In the genomic region with DNA sequence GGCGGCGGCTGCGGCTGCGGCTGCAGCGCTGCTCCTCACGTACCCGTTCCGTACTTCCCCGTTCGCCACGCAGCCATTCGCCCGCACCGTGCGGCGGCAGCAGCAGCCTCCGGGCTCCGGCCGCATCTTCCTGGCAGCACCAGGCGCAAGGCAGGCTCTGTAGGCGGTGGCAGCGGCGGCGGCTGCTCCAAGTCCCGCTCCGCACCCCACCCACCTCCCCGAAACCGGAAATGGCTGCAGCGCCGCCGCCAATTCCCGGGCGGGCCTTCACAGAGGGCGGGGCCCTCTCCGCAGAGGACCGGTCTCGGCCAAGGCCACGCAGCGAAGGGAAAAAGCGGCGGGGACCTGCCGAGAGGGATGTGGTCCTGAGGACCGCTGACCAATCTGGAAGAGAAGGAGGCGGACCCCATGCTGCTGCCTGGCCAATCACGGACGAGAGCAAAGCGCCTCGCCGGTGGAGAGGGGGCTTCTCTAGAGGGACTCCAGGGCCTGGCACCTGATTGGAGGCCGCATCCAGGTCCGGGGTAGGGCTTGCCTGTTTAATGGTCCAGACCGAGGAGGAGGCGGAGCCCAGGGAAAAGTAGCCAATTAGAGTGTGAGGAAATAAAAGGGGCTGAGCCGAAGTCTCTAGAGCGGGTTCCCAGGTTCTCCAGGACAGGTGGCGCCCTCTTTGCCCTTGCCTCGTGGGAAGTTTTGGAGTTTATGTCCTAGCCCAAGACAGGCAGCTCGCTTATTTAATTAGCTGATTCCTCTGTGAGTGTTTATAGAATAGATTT, we compare ENCODE assay signal across 8 cellular contexts. TPM values are rescaled to one million over a fixed set of nuclear protein-coding genes. Genes with fewer than 3 reads are reported as not detected.
DNase-seq lines count a peak whose midpoint lies in the region; ATAC-seq and TF ChIP-seq lines count a peak whose summit lies in the region.

A gene with protein sequence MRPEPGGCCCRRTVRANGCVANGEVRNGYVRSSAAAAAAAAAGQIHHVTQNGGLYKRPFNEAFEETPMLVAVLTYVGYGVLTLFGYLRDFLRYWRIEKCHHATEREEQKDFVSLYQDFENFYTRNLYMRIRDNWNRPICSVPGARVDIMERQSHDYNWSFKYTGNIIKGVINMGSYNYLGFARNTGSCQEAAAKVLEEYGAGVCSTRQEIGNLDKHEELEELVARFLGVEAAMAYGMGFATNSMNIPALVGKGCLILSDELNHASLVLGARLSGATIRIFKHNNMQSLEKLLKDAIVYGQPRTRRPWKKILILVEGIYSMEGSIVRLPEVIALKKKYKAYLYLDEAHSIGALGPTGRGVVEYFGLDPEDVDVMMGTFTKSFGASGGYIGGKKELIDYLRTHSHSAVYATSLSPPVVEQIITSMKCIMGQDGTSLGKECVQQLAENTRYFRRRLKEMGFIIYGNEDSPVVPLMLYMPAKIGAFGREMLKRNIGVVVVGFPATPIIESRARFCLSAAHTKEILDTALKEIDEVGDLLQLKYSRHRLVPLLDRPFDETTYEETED (minus strand): TSS at position 184 of the 776 bp plus-strand sequence. CDS start 58 bp downstream, at position 126.

- no peaks in the 10 kb centered on the region for H3K9me3 ChIP-seq in spleen

- WGBS in spleen, 5 donors = 0 to 1% (median 1%) methylated on average over 17 to 58 of the region's 58 CpGs

- peaks cover 11% of the 10 kb centered on the region for H3K36me3 Mint-ChIP-seq in central memory CD8-positive, alpha-beta T cell (ENCODE audit: insufficient read depth)

- H3K27me3 Mint-ChIP-seq in central memory CD8-positive, alpha-beta T cell = no peaks in the 10 kb centered on the region

- peaks cover 37% of the 10 kb centered on the region for H3K4me1 Mint-ChIP-seq in central memory CD8-positive, alpha-beta T cell

- intact Hi-C loops in spleen (cut with DNase I; ENCODE audit: low total_unique reads) = loop anchor here (10.0 kb wide), 2 partner anchors 62 to 162 kb away; a partner anchor contains a TSS

- DNase-seq in AG10803 (ENCODE audit: low read depth) = peak; percentile 99
- DNase-seq in NCI-H345 treated with DMSO at 0.1 percent for 48 hours (lab: John Stamatoyannopoulos, UW; ENCODE audit: unreplicated experiment) = peak; percentile 98
- DNase-seq in activated CD4-positive, CD25-positive, alpha-beta regulatory T cell (lab: John Stamatoyannopoulos, UW) = peak; percentile 89 to 93 (median 91)
- DNase-seq in central memory CD8-positive, alpha-beta T cell (ENCODE audit: low spot score in 2 of 2) = peak; percentile 84 to 95
- peak; percentile 97 for DNase-seq in inferior parietal cortex (ENCODE audit: extremely low spot score)
- peak; percentile 100 for DNase-seq in spleen

- ATAC-seq in GM19025 (IDR thresholded peaks at IDR 0.05; ENCODE audit: low read depth, unreplicated experiment) (peak; percentile 94), HG03342 (IDR thresholded peaks at IDR 0.05; ENCODE audit: unreplicated experiment) (peak; percentile 95)
- ATAC-seq in central memory CD8-positive, alpha-beta T cell (replicated peaks; ENCODE audit: extremely low read depth, poor library complexity, severe bottlenecking) = peak; percentile 98

- TF ChIP-seq POLR2A in spleen (IDR thresholded peaks at IDR 0.05) = peak; percentile 59 to 85 (median 67)

- H3K27me3 ChIP-seq in spleen (replicated peaks in 1 of 7) = no peaks in the 10 kb centered on the region

- H3K27ac Mint-ChIP-seq in central memory CD8-positive, alpha-beta T cell (ENCODE audit: low read depth) = peak within 1 kb of the TSS; percentile 56

- H3K36me3 ChIP-seq in spleen = peaks cover 0 to 5% (median 0%) of the 10 kb centered on the region in 6 donors

- peaks cover 10 to 63% (median 44%) of the 10 kb centered on the region in 6 donors for H3K4me1 ChIP-seq in spleen

- H3K9me3 Mint-ChIP-seq in central memory CD8-positive, alpha-beta T cell = no peaks in the 10 kb centered on the region

- peak within 1 kb of the TSS; percentile 88 for H3K4me3 Mint-ChIP-seq in central memory CD8-positive, alpha-beta T cell

- peak within 1 kb of the TSS; percentile 81 to 97 (median 92) for H3K27ac ChIP-seq in spleen

- 0 out of 2 replicates have a peak, but pooled peaks have one; percentile 8 for TF ChIP-seq CTCF in AG10803 (conservative IDR thresholded peaks at IDR 0.05; ENCODE audit: low read length)
- TF ChIP-seq CTCF in spleen (IDR thresholded peaks at IDR 0.05 in 8 of 11, conservative IDR thresholded peaks at IDR 0.05 in 3 of 11) = peak in 3 of 11 experiments; percentile 14 to 49 (median 21)

- H3K4me3 ChIP-seq in AG10803 (ENCODE audit: low read length) = peak within 1 kb of the TSS; percentile 85
- H3K4me3 ChIP-seq in spleen = peak within 1 kb of the TSS; percentile 88 to 99 (median 96)

RNA-seq across cellular contexts. Expression of the gene that starts here (rescaled TPM):
- total RNA-seq in spleen = 100 to 1,000 TPM in 1 of 7 donors, 10 to 100 TPM in 6; 62.0 to 103 (median 79.7) TPM
- 10 to 100 TPM in 1 of 3 donors, 1 to 10 TPM in 2; 7.0 to 10.9 (median 7.3) TPM for polyA plus RNA-seq in spleen

Comparison
In these comparisons a context has a peak if more than half of its experiments do, and no peak if none do; other contexts are left out.
1. Peak in every context shown above with its lines: DNase-seq, ATAC-seq, H3K4me3 ChIP-seq and H3K27ac ChIP-seq.